ENCODE assay signal across 8 cellular contexts in genomic region chr17:77957869-77958715, GRCh38. TPM values are rescaled to one million over a fixed set of nuclear protein-coding genes. Genes with fewer than 3 reads are reported as not detected.
DNase-seq lines count a peak whose midpoint lies in the region; ATAC-seq and TF ChIP-seq lines count a peak whose summit lies in the region.

Gene TNRC6C, plus strand, starts transcription at chr17:77958703. Its CDS starts 45,504 bp downstream, at chr17:78004207.

- peak; percentile 95 for DNase-seq in DMS79 (lab: John Stamatoyannopoulos, UW)
- peak; percentile 99 for DNase-seq in RKO (ENCODE audit: low spot score)
- peak; percentile 100 for DNase-seq in activated T-helper 1 cell treated with Interleukin-2 at 50 U/mL for 16 hours (ENCODE audit: low read depth)
- peak; percentile 97 for DNase-seq in esophagus squamous epithelium (lab: John Stamatoyannopoulos, UW)
- peak; percentile 99 for DNase-seq in myocyte (ENCODE audit: low read depth)
- DNase-seq in stimulated activated CD8-positive, alpha-beta memory T cell treated with anti-CD3 and anti-CD28 coated beads, Interleukin-7, amount 100 ng/mL, for 4 hours (ENCODE audit: low read depth in 2 of 2): peak; percentile 100

- 0% methylated on average over 5 to 7 of the region's 104 CpGs for WGBS in esophagus squamous epithelium, 2 donors

- peak within 1 kb of the TSS; percentile 90 for H3K9ac ChIP-seq in KMS-11

- peak within 1 kb of the TSS; percentile 74 for H3K27ac ChIP-seq in KMS-11
- peak within 1 kb of the TSS; percentile 69 to 99 (median 92) for H3K27ac ChIP-seq in esophagus squamous epithelium

- peak within 1 kb of the TSS; percentile 79 for H3K4me3 ChIP-seq in KMS-11 (IDR thresholded peaks at IDR 0.05; ENCODE audit: insufficient read depth, low read depth, low read length)
- H3K4me3 ChIP-seq in esophagus squamous epithelium: peak within 1 kb of the TSS; percentile 54 to 81 (median 68)

- H3K4me2 ChIP-seq in KMS-11: peak within 1 kb of the TSS; percentile 81

- peaks cover 39% of the 10 kb centered on the region for H3K79me2 ChIP-seq in KMS-11 (ENCODE audit: insufficient read depth, low read depth)

- ATAC-seq in GM21723 (IDR thresholded peaks at IDR 0.05; ENCODE audit: unreplicated experiment): peak; percentile 84

- TF ChIP-seq POLR2A in esophagus squamous epithelium (IDR thresholded peaks at IDR 0.05): peak; percentile 92 to 100 (median 100)

- no peaks in the 10 kb centered on the region for H3K9me3 ChIP-seq in esophagus squamous epithelium

- no peaks in the 10 kb centered on the region; the same call in 1 of the 2 replicates for H3K27me3 ChIP-seq in KMS-11 (ENCODE audit: insufficient read depth, low read depth)
- H3K27me3 ChIP-seq in esophagus squamous epithelium: peaks cover 0 to 71% (median 0%) of the 10 kb centered on the region in 4 donors

- H3K36me3 ChIP-seq in KMS-11 (ENCODE audit: insufficient read depth) (no peaks in the 10 kb centered on the region), esophagus squamous epithelium (no peaks in the 10 kb centered on the region)

- H2AFZ ChIP-seq in KMS-11 (ENCODE audit: low read depth): peak within 1 kb of the TSS; percentile 80

- H4K20me1 ChIP-seq in KMS-11 (ENCODE audit: insufficient read depth): peaks cover 8% of the 10 kb centered on the region; the same call in 1 of the 2 replicates

- intact Hi-C loops in esophagus squamous epithelium (cut with DNase I): no loop called here

- no peak for TF ChIP-seq CTCF in KMS-11 (conservative IDR thresholded peaks at IDR 0.05; ENCODE audit: low read depth, low read length)
- peak in 2 of 6 experiments; percentile 10 to 36 for TF ChIP-seq CTCF in esophagus squamous epithelium (IDR thresholded peaks at IDR 0.05)

- H3K4me1 ChIP-seq in KMS-11 (ENCODE audit: low read depth, poor library complexity, severe bottlenecking): peaks cover 45% of the 10 kb centered on the region
- H3K4me1 ChIP-seq in esophagus squamous epithelium: peaks cover 17 to 50% (median 18%) of the 10 kb centered on the region in 3 donors

RNA-seq across cellular contexts. Expression of gene TNRC6C, which starts in this region (rescaled TPM):
- 10 to 100 TPM in 1 of 4 donors, 1 to 10 TPM in 3; 2.6 to 10.9 (median 4.7) TPM for total RNA-seq in esophagus squamous epithelium
- 3.2 and 5.6 TPM in 2 replicates for total RNA-seq in myocyte
- 3.4 TPM for polyA plus RNA-seq in myocyte (2012)

Comparison
In these comparisons a context has a peak if more than half of its experiments do, and no peak if none do; other contexts are left out.
1. Peak in every context shown above with its lines: DNase-seq, ATAC-seq, H3K4me3 ChIP-seq and H3K27ac ChIP-seq.